Comparison of ENCODE assay signal across 1 cellular context in genomic region chr5:143594913-143595818, GRCh38.
TF ChIP-seq lines count a peak whose summit lies in the region.

No MANE protein-coding gene starts in this region.

TF ChIP-seq in HepG2, 621 proteins besides CTCF, POLR2A, EP300 and RAD21 (continued from another document and continues in another):
- peak; percentile 12; the same call in 1 of the 2 replicates for TF ChIP-seq DRAP1 (CRISPR knock-in tag; IDR thresholded peaks at IDR 0.05)
- no peak for TF ChIP-seq GLMP (CRISPR knock-in tag; IDR thresholded peaks at IDR 0.05; ENCODE audit: borderline replicate concordance)
- peak; percentile 43; the same call in 1 of the 2 replicates for TF ChIP-seq MTA1 (CRISPR knock-in tag; IDR thresholded peaks at IDR 0.05; ENCODE audit: borderline replicate concordance)
- no peak for TF ChIP-seq PCBP1 (IDR thresholded peaks at IDR 0.05; ENCODE audit: borderline replicate concordance, low read depth, low read length)
- TF ChIP-seq BCL6 (CRISPR knock-in tag; IDR thresholded peaks at IDR 0.05): peak; percentile 71
- no peak for TF ChIP-seq ZNF232 (CRISPR knock-in tag; IDR thresholded peaks at IDR 0.05; ENCODE audit: borderline replicate concordance)
- peak; percentile 80 for TF ChIP-seq ZNF770 (CRISPR knock-in tag; IDR thresholded peaks at IDR 0.05)
- TF ChIP-seq RELA (CRISPR knock-in tag; IDR thresholded peaks at IDR 0.05): no peak
- no peak for TF ChIP-seq RAD51 (IDR thresholded peaks at IDR 0.05; ENCODE audit: borderline replicate concordance)
- TF ChIP-seq NFKBIZ (CRISPR knock-in tag; IDR thresholded peaks at IDR 0.05): peak; percentile 71; the same call in 1 of the 2 replicates
- no peak for TF ChIP-seq ZNF713 (CRISPR knock-in tag; IDR thresholded peaks at IDR 0.05)
- no peak for TF ChIP-seq NFYC (CRISPR knock-in tag; IDR thresholded peaks at IDR 0.05)
- TF ChIP-seq ZBED4 (CRISPR knock-in tag; IDR thresholded peaks at IDR 0.05; ENCODE audit: borderline replicate concordance): no peak
- TF ChIP-seq CREB1 (IDR thresholded peaks at IDR 0.05): peak; percentile 68; the same call in 1 of the 2 replicates
- no peak; the same call in 1 of the 2 replicates for TF ChIP-seq CREB1 (CRISPR knock-in tag; IDR thresholded peaks at IDR 0.05)
- TF ChIP-seq HOXD1 (CRISPR knock-in tag; IDR thresholded peaks at IDR 0.05): no peak
- no peak for TF ChIP-seq ZNF274 (CRISPR knock-in tag; IDR thresholded peaks at IDR 0.05)
- no peak for TF ChIP-seq SP2 (CRISPR knock-in tag; IDR thresholded peaks at IDR 0.05)
- TF ChIP-seq ZNF562 (CRISPR knock-in tag; IDR thresholded peaks at IDR 0.05; ENCODE audit: borderline replicate concordance): no peak
- no peak for TF ChIP-seq MATR3 (CRISPR knock-in tag; IDR thresholded peaks at IDR 0.05)
- TF ChIP-seq ZNF296 (CRISPR knock-in tag; conservative IDR thresholded peaks at IDR 0.05): no peak
- TF ChIP-seq ZGPAT (CRISPR knock-in tag; IDR thresholded peaks at IDR 0.05): no peak; the same call in none of the 2 replicates
- no peak for TF ChIP-seq ZNF253 (CRISPR knock-in tag; IDR thresholded peaks at IDR 0.05; ENCODE audit: borderline replicate concordance)
- TF ChIP-seq ATF7 (IDR thresholded peaks at IDR 0.05): no peak
- TF ChIP-seq ATF7 (CRISPR knock-in tag; IDR thresholded peaks at IDR 0.05): 0 out of 2 replicates have a peak, but pooled peaks have one; percentile 48
- TF ChIP-seq MED13 (CRISPR knock-in tag; IDR thresholded peaks at IDR 0.05): no peak
- no peak for TF ChIP-seq SMAD9 (CRISPR knock-in tag; IDR thresholded peaks at IDR 0.05)
- TF ChIP-seq SOX5 (CRISPR knock-in tag; IDR thresholded peaks at IDR 0.05; ENCODE audit: borderline replicate concordance): peak; percentile 45; the same call in 1 of the 2 replicates
- TF ChIP-seq ZBTB26 (CRISPR knock-in tag; IDR thresholded peaks at IDR 0.05; ENCODE audit: borderline replicate concordance): 0 out of 2 replicates have a peak, but pooled peaks have one; percentile 60
- TF ChIP-seq ZNF878 (CRISPR knock-in tag; IDR thresholded peaks at IDR 0.05): peak; percentile 66; the same call in 1 of the 2 replicates
- no peak for TF ChIP-seq RNF2 (conservative IDR thresholded peaks at IDR 0.05; ENCODE audit: low read depth)
- 0 out of 2 replicates have a peak, but pooled peaks have one; percentile 26 for TF ChIP-seq ZNF772 (CRISPR knock-in tag; IDR thresholded peaks at IDR 0.05)
- TF ChIP-seq LCORL (IDR thresholded peaks at IDR 0.05): no peak
- peak; percentile 40; the same call in 1 of the 2 replicates for TF ChIP-seq LCORL (CRISPR knock-in tag; IDR thresholded peaks at IDR 0.05)
- peak; percentile 79 for TF ChIP-seq ZNF317 (CRISPR knock-in tag; IDR thresholded peaks at IDR 0.05)
- peak; percentile 47; the same call in 1 of the 2 replicates for TF ChIP-seq PATZ1 (CRISPR knock-in tag; IDR thresholded peaks at IDR 0.05)
- TF ChIP-seq PHF20 (CRISPR knock-in tag; IDR thresholded peaks at IDR 0.05): no peak
- TF ChIP-seq ZNF281 (CRISPR knock-in tag; IDR thresholded peaks at IDR 0.05; ENCODE audit: borderline replicate concordance): peak; percentile 52; the same call in 1 of the 2 replicates
- TF ChIP-seq MAF1 (CRISPR knock-in tag; IDR thresholded peaks at IDR 0.05; ENCODE audit: borderline replicate concordance): no peak
- 0 out of 2 replicates have a peak, but pooled peaks have one; percentile 20 for TF ChIP-seq ZNF12 (CRISPR knock-in tag; IDR thresholded peaks at IDR 0.05)
- no peak for TF ChIP-seq ZNF891 (CRISPR knock-in tag; IDR thresholded peaks at IDR 0.05)
- no peak for TF ChIP-seq ZNF441 (CRISPR knock-in tag; IDR thresholded peaks at IDR 0.05; ENCODE audit: borderline replicate concordance)
- no peak for TF ChIP-seq ZNF7 (CRISPR knock-in tag; IDR thresholded peaks at IDR 0.05)
- no peak for TF ChIP-seq ZBTB1 (CRISPR knock-in tag; IDR thresholded peaks at IDR 0.05; ENCODE audit: borderline replicate concordance)
- no peak for TF ChIP-seq TAF1 (CRISPR knock-in tag; IDR thresholded peaks at IDR 0.05)
- no peak for TF ChIP-seq ZNF576 (CRISPR knock-in tag; IDR thresholded peaks at IDR 0.05)
- TF ChIP-seq ZNF530 (CRISPR knock-in tag; IDR thresholded peaks at IDR 0.05; ENCODE audit: low read depth): no peak
- TF ChIP-seq THAP11 (CRISPR knock-in tag; IDR thresholded peaks at IDR 0.05): peak; percentile 59
- no peak for TF ChIP-seq BRCA1 (CRISPR knock-in tag; IDR thresholded peaks at IDR 0.05)
- TF ChIP-seq HNF4G (IDR thresholded peaks at IDR 0.05; ENCODE audit: borderline replicate concordance, low read depth, low read length): peak; percentile 40; the same call in 1 of the 2 replicates
- no peak for TF ChIP-seq HNF4G (CRISPR knock-in tag; IDR thresholded peaks at IDR 0.05; ENCODE audit: borderline replicate concordance, low read depth)
- no peak for TF ChIP-seq ZNF615 (CRISPR knock-in tag; IDR thresholded peaks at IDR 0.05; ENCODE audit: borderline replicate concordance)
- TF ChIP-seq ARNT (IDR thresholded peaks at IDR 0.05): no peak
